In the genomic region with DNA sequence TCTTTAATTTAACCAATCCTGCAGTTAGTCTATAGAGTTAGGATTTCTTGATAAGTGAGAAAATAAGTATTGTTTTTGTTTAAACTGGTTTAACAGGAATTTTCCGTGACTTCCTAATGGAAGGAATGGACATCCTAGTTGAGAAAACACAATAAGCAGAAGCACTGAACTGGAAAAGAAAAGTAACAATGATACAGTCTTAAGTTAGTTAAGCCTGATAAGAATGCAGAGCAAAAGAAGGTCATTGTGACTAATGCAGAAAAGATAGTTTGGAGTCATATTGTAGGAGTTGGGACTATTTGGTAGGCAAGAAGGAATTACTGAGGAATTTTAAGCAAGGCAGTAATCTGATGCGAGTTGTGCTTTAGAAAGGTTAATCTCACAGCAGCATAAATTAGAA, we compare ENCODE assay signal across 25 cellular contexts. TPM values are rescaled to one million over a fixed set of nuclear protein-coding genes. Genes with fewer than 3 reads are reported as not detected.
A peak's percentile ranks its signal among the peaks of the same experiment; 100 is the strongest.
DNase-seq lines count a peak whose midpoint lies in the region; ATAC-seq, FAIRE-seq and TF ChIP-seq lines count a peak whose summit lies in the region.
"Had no signal": no experiment of that assay in that cellular context is flagged by ENCODE, and none has a peak within 500 bp of the region (broad histone marks: within the 10 kb centered on the region; RNA-seq: fewer than 3 reads in every experiment).

No MANE protein-coding gene starts in this region.

- H3K36me3 Mint-ChIP-seq in stimulated activated memory B cell treated with anti-CD40 and anti-IgM and Interleukin-4, amounts not matched to agents 10 μg/mL and 1 μg/mL and 100 μg/mL, for 72 hours: peaks cover 44% of the 10 kb centered on the region
- peaks cover 39% of the 10 kb centered on the region for H3K36me3 Mint-ChIP-seq in stimulated activated effector memory CD8-positive, alpha-beta T cell treated with anti-CD3 and anti-CD28 coated beads, Interleukin-12 subunit alpha, Interleukin-12 subunit beta, amount 100 ng/mL, for 72 hours

- H3K27me3 Mint-ChIP-seq in stimulated activated memory B cell treated with anti-CD40 and anti-IgM and Interleukin-4, amounts not matched to agents 10 μg/mL and 1 μg/mL and 100 μg/mL, for 72 hours: no peaks in the 10 kb centered on the region
- H3K27me3 Mint-ChIP-seq: activated CD8-positive, alpha-beta T cell treated with anti-CD3 and anti-CD28 coated beads for 36 hours; activated naive CD8-positive, alpha-beta T cell; stimulated activated naive CD8-positive, alpha-beta T cell treated with anti-CD3 and anti-CD28 coated beads, Interleukin-15, amount 100 ng/mL, for 72 hours had no signal

- H3K4me1 Mint-ChIP-seq in stimulated activated memory B cell treated with anti-CD40 and anti-IgM and Interleukin-4, amounts not matched to agents 10 μg/mL and 1 μg/mL and 100 μg/mL, for 72 hours: peaks cover 28% of the 10 kb centered on the region
- H3K4me1 Mint-ChIP-seq in stimulated activated effector memory CD8-positive, alpha-beta T cell treated with anti-CD3 and anti-CD28 coated beads, Interleukin-12 subunit alpha, Interleukin-12 subunit beta, amount 100 ng/mL, for 72 hours: peaks cover 13% of the 10 kb centered on the region

- H3K4me1 ChIP-seq in adipocyte (ENCODE audit: control insufficient read depth, insufficient read depth, low read length): peaks cover 36% of the 10 kb centered on the region

- peak overlapping the region; percentile 5 for H3K4me3 ChIP-seq in adipocyte (ENCODE audit: low read length)
- H3K4me3 ChIP-seq in fibroblast of the aortic adventitia (ENCODE audit: low read depth, low read length): no peak overlapping the region

- H3K27ac Mint-ChIP-seq in stimulated activated memory B cell treated with anti-CD40 and anti-IgM and Interleukin-4, amounts not matched to agents 10 μg/mL and 1 μg/mL and 100 μg/mL, for 72 hours: peak overlapping the region; percentile 26
- no peak overlapping the region for H3K27ac Mint-ChIP-seq in stimulated activated effector memory CD8-positive, alpha-beta T cell treated with anti-CD3 and anti-CD28 coated beads, Interleukin-12 subunit alpha, Interleukin-12 subunit beta, amount 100 ng/mL, for 72 hours
- H3K27ac Mint-ChIP-seq: activated CD8-positive, alpha-beta T cell treated with anti-CD3 and anti-CD28 coated beads for 36 hours; activated naive CD8-positive, alpha-beta T cell; stimulated activated naive CD8-positive, alpha-beta T cell treated with anti-CD3 and anti-CD28 coated beads, Interleukin-15, amount 100 ng/mL, for 72 hours had no signal

- no peak overlapping the region for H3K4me3 Mint-ChIP-seq in stimulated activated memory B cell treated with anti-CD40 and anti-IgM and Interleukin-4, amounts not matched to agents 10 μg/mL and 1 μg/mL and 100 μg/mL, for 72 hours
- H3K4me3 Mint-ChIP-seq in stimulated activated effector memory CD8-positive, alpha-beta T cell treated with anti-CD3 and anti-CD28 coated beads, Interleukin-12 subunit alpha, Interleukin-12 subunit beta, amount 100 ng/mL, for 72 hours: no peak overlapping the region
- H3K4me3 Mint-ChIP-seq: activated CD8-positive, alpha-beta T cell treated with anti-CD3 and anti-CD28 coated beads for 36 hours; activated naive CD8-positive, alpha-beta T cell; activated T-cell treated with anti-CD3 and anti-CD28 coated beads, Interleukin-2, amount 50 U/mL, for 4 hours; stimulated activated naive CD8-positive, alpha-beta T cell treated with anti-CD3 and anti-CD28 coated beads, Interleukin-15, amount 100 ng/mL, for 72 hours had no signal

- H3K9me3 ChIP-seq in adipocyte (ENCODE audit: control insufficient read depth, low read length): no peaks in the 10 kb centered on the region
- H3K9me3 ChIP-seq: neutrophil had no signal

- TF ChIP-seq POLR2A in GM12892 (IDR thresholded peaks at IDR 0.05; ENCODE audit: low read depth, low read length): no peak

- no peak for TF ChIP-seq CTCF in fibroblast of the aortic adventitia (IDR thresholded peaks at IDR 0.05; ENCODE audit: insufficient read depth, low read length)

- no peak for ATAC-seq in stimulated activated memory B cell treated with anti-CD40 and anti-IgM and Interleukin-4, amounts not matched to agents 10 μg/mL and 1 μg/mL and 100 μg/mL, for 72 hours
- ATAC-seq in stimulated activated effector memory CD8-positive, alpha-beta T cell treated with anti-CD3 and anti-CD28 coated beads, Interleukin-12 subunit alpha, Interleukin-12 subunit beta, amount 100 ng/mL, for 72 hours: no peak
- ATAC-seq: activated CD8-positive, alpha-beta T cell treated with anti-CD3 and anti-CD28 coated beads for 36 hours; activated T-cell treated with anti-CD3 and anti-CD28 coated beads, Interleukin-2, amount 50 U/mL, for 4 hours; foreskin keratinocyte; sciatic nerve; stimulated activated naive CD8-positive, alpha-beta T cell treated with anti-CD3 and anti-CD28 coated beads, Interleukin-15, amount 100 ng/mL, for 72 hours had no signal

- H3K36me3 ChIP-seq in adipocyte (ENCODE audit: control insufficient read depth, insufficient read depth, low read length, severe bottlenecking): peaks cover 94% of the 10 kb centered on the region

- H3K9me3 Mint-ChIP-seq in stimulated activated memory B cell treated with anti-CD40 and anti-IgM and Interleukin-4, amounts not matched to agents 10 μg/mL and 1 μg/mL and 100 μg/mL, for 72 hours: no peaks in the 10 kb centered on the region
- no peaks in the 10 kb centered on the region for H3K9me3 Mint-ChIP-seq in stimulated activated effector memory CD8-positive, alpha-beta T cell treated with anti-CD3 and anti-CD28 coated beads, Interleukin-12 subunit alpha, Interleukin-12 subunit beta, amount 100 ng/mL, for 72 hours
- H3K9me3 Mint-ChIP-seq: activated CD8-positive, alpha-beta T cell treated with anti-CD3 and anti-CD28 coated beads for 36 hours; activated T-cell treated with anti-CD3 and anti-CD28 coated beads, Interleukin-2, amount 50 U/mL, for 4 hours; stimulated activated naive CD8-positive, alpha-beta T cell treated with anti-CD3 and anti-CD28 coated beads, Interleukin-15, amount 100 ng/mL, for 72 hours had no signal

- H3K27me3 ChIP-seq in adipocyte (replicated peaks; ENCODE audit: control insufficient read depth, insufficient read depth, low read length): no peaks in the 10 kb centered on the region
- H3K27me3 ChIP-seq: foreskin keratinocyte, neutrophil had no signal

- FAIRE-seq in GM12892 (lab: Jason Lieb, UNC): peak; percentile 17
- FAIRE-seq: bronchial epithelial cell, urothelium cell line had no signal

- DNase-seq in GM12892 (ENCODE audit: insufficient read length) (no peak), adipocyte (ENCODE audit: low read depth) (peak; percentile 55), fibroblast of the aortic adventitia (ENCODE audit: low read depth) (peak; percentile 32), DMS 273 (lab: John Stamatoyannopoulos, UW; ENCODE audit: unreplicated experiment) (no peak), dermis blood vessel endothelial cell (no peak), NCI-H1092 treated with DMSO at 0.1 percent for 48 hours (lab: John Stamatoyannopoulos, UW) (no peak)
- DNase-seq in stimulated activated effector memory CD8-positive, alpha-beta T cell treated with anti-CD3 and anti-CD28 coated beads, Interleukin-12 subunit alpha, Interleukin-12 subunit beta, amount 100 ng/mL, for 72 hours (ENCODE audit: low spot score in 2 of 2): no peak
- DNase-seq: activated CD8-positive, alpha-beta T cell treated with anti-CD3 and anti-CD28 coated beads for 36 hours; activated T-cell treated with anti-CD3 and anti-CD28 coated beads, Interleukin-2, amount 50 U/mL, for 4 hours; effector CD4-positive, alpha-beta T cell; foreskin keratinocyte; KG1; NCI-H1048; NCI-H2081; NCI-H510A; SHP77; stimulated activated naive CD8-positive, alpha-beta T cell treated with anti-CD3 and anti-CD28 coated beads, Interleukin-15, amount 100 ng/mL, for 72 hours; WERI-Rb-1 had no signal

- H3K9ac ChIP-seq in adipocyte (ENCODE audit: low read length): peak overlapping the region; percentile 62

RNA-seq across cellular contexts. Expression of gene RNF141, which starts 11.7 kb away (rescaled TPM):
- polyA plus RNA-seq in GM12892 (2012; ENCODE audit: missing spikeins): 16.7 TPM
- 12.9 and 34.9 TPM in 2 replicates for total RNA-seq in fibroblast of the aortic adventitia (ENCODE audit: low replicate concordance)
- total RNA-seq in dermis blood vessel endothelial cell: 42.4 and 50.1 TPM in 2 replicates

RNA-seq across cellular contexts. Expression of gene LYVE1, which starts 39.2 kb away (rescaled TPM):
- not detected for polyA plus RNA-seq in GM12892 (2012; ENCODE audit: missing spikeins)
- total RNA-seq in fibroblast of the aortic adventitia (ENCODE audit: low replicate concordance) (not detected in 2 replicates), dermis blood vessel endothelial cell (64.6 and 70.3 TPM in 2 replicates)
- total RNA-seq: activated CD8-positive, alpha-beta T cell treated with anti-CD3 and anti-CD28 coated beads for 36 hours; bronchial epithelial cell; foreskin keratinocyte; T-helper 1 cell treated with Interleukin-12 subunit alpha and Interleukin-12 subunit beta and Interleukin-4 antibody, amounts not matched to agents 30 ng/mL and 1 ng/mL, for 36 hours had no signal
- polyA plus RNA-seq: foreskin keratinocyte had no signal

Comparison
In these comparisons a context has a peak if more than half of its experiments do, and no peak if none do; other contexts are left out.
1. DNase-seq: peak in adipocyte (single experiment) and fibroblast of the aortic adventitia (single experiment); none in GM12892 (single experiment), stimulated activated effector memory CD8-positive, alpha-beta T cell treated with anti-CD3 and anti-CD28 coated beads, Interleukin-12 subunit alpha, Interleukin-12 subunit beta, amount 100 ng/mL, for 72 hours (0 of 2), DMS 273 (single experiment), dermis blood vessel endothelial cell (single experiment) and NCI-H1092 treated with DMSO at 0.1 percent for 48 hours (single experiment).
2. RNA of gene LYVE1, which starts 39.2 kb away (total RNA-seq): 64.6 to 70.3 TPM in dermis blood vessel endothelial cell; not detected in fibroblast of the aortic adventitia; every median in the first group is over 10 times any median in the second.